ENCODE assay signal across 8 cellular contexts in the genomic region with DNA sequence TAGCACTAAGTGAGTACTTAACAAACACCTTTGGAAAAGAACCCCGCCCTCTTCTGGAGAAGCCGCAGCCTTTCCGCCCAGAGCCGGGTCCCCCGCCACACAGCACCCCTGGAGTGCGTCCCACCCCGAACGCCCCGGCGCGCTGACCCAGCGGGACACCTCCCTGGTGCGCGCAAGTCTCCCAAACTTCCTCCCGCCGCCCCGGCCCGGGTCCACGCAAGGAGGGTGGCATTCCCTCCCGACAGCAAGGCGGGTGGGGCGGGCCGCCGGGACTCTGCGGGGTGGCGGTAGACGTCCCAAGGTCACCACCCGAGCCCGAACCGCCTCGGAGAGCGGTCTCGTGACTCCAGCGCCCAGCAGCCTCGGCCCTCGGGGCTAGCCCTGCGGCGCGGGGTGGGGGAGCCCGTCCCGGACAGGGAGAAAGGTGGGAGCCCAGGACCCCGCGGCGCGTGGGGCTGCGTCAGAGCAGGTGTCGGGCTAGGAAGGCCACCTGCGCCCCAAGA. TPM values are rescaled to one million over a fixed set of nuclear protein-coding genes. Genes with fewer than 3 reads are reported as not detected.
DNase-seq lines count a peak whose midpoint lies in the region; ATAC-seq, FAIRE-seq and TF ChIP-seq lines count a peak whose summit lies in the region.

No MANE protein-coding gene starts in this region.

- FAIRE-seq in HTR-8/SVneo (lab: Jason Lieb, UNC), result no peak
- FAIRE-seq in HepG2 (lab: Jason Lieb, UNC), result no peak

- peaks cover 36% of the 10 kb centered on the region for H3K36me3 Mint-ChIP-seq in dendritic cell treated with granulocyte-macrophage colony-stimulating factor and Interleukin-4, amounts not matched to agents 40 ng/mL and 50 ng/mL, for 4 days (ENCODE audit: low read depth)

- peaks cover 25% of the 10 kb centered on the region for H3K27me3 ChIP-seq in WERI-Rb-1 (ENCODE audit: insufficient read depth, low read depth, severe bottlenecking)
- no peaks in the 10 kb centered on the region; a peak in 1 of 5 replicates for H3K27me3 ChIP-seq in HepG2 (ENCODE audit: control insufficient read depth in 1 of 2, insufficient read depth in 2 of 2, low read length in 2 of 2)

- TF ChIP-seq EP300 in HepG2 (IDR thresholded peaks at IDR 0.05; ENCODE audit: low read depth in 2 of 2, low read length in 2 of 2) (no peak), HepG2 (CRISPR knock-in tag; IDR thresholded peaks at IDR 0.05; ENCODE audit: borderline replicate concordance) (no peak)

- peak overlapping the region; percentile 90 for H3K4me3 ChIP-seq in WERI-Rb-1 (ENCODE audit: low read depth, low read length)
- H3K4me3 ChIP-seq in HepG2 (replicated peaks in 1 of 3; ENCODE audit: insufficient read depth in 1 of 3, low read depth in 2 of 3, low read length in 3 of 3), result peak overlapping the region; percentile 73 to 99 (median 96)

- peaks cover 75% of the 10 kb centered on the region for H3K4me1 Mint-ChIP-seq in dendritic cell treated with granulocyte-macrophage colony-stimulating factor and Interleukin-4, amounts not matched to agents 40 ng/mL and 50 ng/mL, for 4 days (ENCODE audit: low read depth)

- peak; percentile 46 for ATAC-seq in GM21528 (IDR thresholded peaks at IDR 0.05; ENCODE audit: low FRiP score, unreplicated experiment)
- peak; percentile 77 for ATAC-seq in HepG2

- intact Hi-C loops in dendritic cell treated with granulocyte-macrophage colony-stimulating factor and Interleukin-4, amounts not matched to agents 40 ng/mL and 50 ng/mL, for 4 days (cut with micrococcal nuclease), result no loop called here
- intact Hi-C loops in HepG2 (cut with micrococcal nuclease; ENCODE audit: unreplicated experiment), result loop anchor here (1.0 kb wide), 1 partner anchor 10 kb away; no protein-coding TSS in a partner anchor

- peak overlapping the region; percentile 81 for H3K4me2 ChIP-seq in HepG2 (ENCODE audit: low read depth, low read length)

- WGBS in HepG2 (ENCODE audit: low lambda C conversion rate), result 2% methylated on average over 24 of the region's 48 CpGs

- H3K4me1 ChIP-seq in HepG2 (ENCODE audit: insufficient read depth, low read length), result peaks cover 29% of the 10 kb centered on the region

- peaks cover 16% of the 10 kb centered on the region for H3K9me3 Mint-ChIP-seq in dendritic cell treated with granulocyte-macrophage colony-stimulating factor and Interleukin-4, amounts not matched to agents 40 ng/mL and 50 ng/mL, for 4 days

- CTCF ChIA-PET in HepG2 (lab: Yijun Ruan, JAX; ENCODE audit: low intra/inter-chr PET ratio, low total read pairs), result interaction anchor here (0.8 kb wide), 1 partner anchor 10 kb away, joined by 3 read pairs; no protein-coding TSS in a partner anchor

- peaks cover 29% of the 10 kb centered on the region for H4K20me1 ChIP-seq in HepG2 (ENCODE audit: insufficient read depth, low read length)

- no peaks in the 10 kb centered on the region for H3K27me3 Mint-ChIP-seq in dendritic cell treated with granulocyte-macrophage colony-stimulating factor and Interleukin-4, amounts not matched to agents 40 ng/mL and 50 ng/mL, for 4 days

- DNase-seq in GM03348 (ENCODE audit: low spot score), result peak; percentile 76
- peak; percentile 27 for DNase-seq in HTR-8/SVneo (ENCODE audit: insufficient read length, low spot score)
- peak; percentile 54 for DNase-seq in WERI-Rb-1
- peak; percentile 44 for DNase-seq in HepG2 (ENCODE audit: low spot score)
- DNase-seq in stimulated activated CD4-positive, alpha-beta T cell treated with anti-CD3 and anti-CD28 coated beads, Interleukin-4, amount 100 ng/mL, for 48 hours (ENCODE audit: low read depth in 2 of 2), result peak; percentile 15 to 17
- no peak for DNase-seq in NCI-H2029 treated with DMSO at 0.1 percent for 48 hours (lab: John Stamatoyannopoulos, UW)

- peaks cover 48% of the 10 kb centered on the region for H3K79me2 ChIP-seq in HepG2 (ENCODE audit: insufficient read depth, low read length)

- peak overlapping the region; percentile 91 for H3K4me3 Mint-ChIP-seq in dendritic cell treated with granulocyte-macrophage colony-stimulating factor and Interleukin-4, amounts not matched to agents 40 ng/mL and 50 ng/mL, for 4 days

- POLR2A ChIA-PET in HepG2 (lab: Yijun Ruan, JAX), result interaction anchor here (1.1 to 1.4 kb wide), 2 partner anchors 9 to 198 kb away, joined by 5 to 11 read pairs; a partner anchor contains a TSS

- H3K9me3 ChIP-seq in WERI-Rb-1 (ENCODE audit: severe bottlenecking), result no peaks in the 10 kb centered on the region
- no peaks in the 10 kb centered on the region for H3K9me3 ChIP-seq in HepG2 (ENCODE audit: low read length)

- H3K27ac ChIP-seq in WERI-Rb-1 (peak overlapping the region; percentile 48), HepG2 (ENCODE audit: extremely low read length, insufficient read depth, low read length) (peak overlapping the region; percentile 75)

- 0 out of 2 replicates have a peak, but pooled peaks have one; percentile 19 for TF ChIP-seq CTCF in WERI-Rb-1 (IDR thresholded peaks at IDR 0.05; ENCODE audit: low read depth, low read length)
- peak; percentile 52 for TF ChIP-seq CTCF in HepG2 (CRISPR knock-in tag; IDR thresholded peaks at IDR 0.05)

- in situ Hi-C loops in HepG2 (cut with HindIII; ENCODE audit: extremely low pct_ligation_motif_present, low pct_unique_long_range_greater_than_20kb), result no loop called here

- H3K36me3 ChIP-seq in WERI-Rb-1 (peaks cover 8% of the 10 kb centered on the region), HepG2 (replicated peaks in 1 of 2; ENCODE audit: control insufficient read depth in 1 of 2, insufficient read depth in 2 of 2, low read length in 2 of 2) (peaks cover 1 to 7% of the 10 kb centered on the region in 2 experiments; a peak in 2 of 5 replicates)

- no peak for TF ChIP-seq RAD21 in HepG2 (CRISPR knock-in tag; IDR thresholded peaks at IDR 0.05)

- H2AFZ ChIP-seq in HepG2 (ENCODE audit: low read length), result no peak overlapping the region

- no TSS peak for BruUV-seq in HepG2 (replicated peaks; lab: Mats Ljungman, UMichigan)

- TF ChIP-seq POLR2A in HepG2 (IDR thresholded peaks at IDR 0.05; ENCODE audit: insufficient read depth in 1 of 2, low read depth in 2 of 2, low read length in 2 of 2), result peak in 1 of 2 experiments; percentile 30; a peak in 1 of 4 replicates

- peak overlapping the region; percentile 88 for H3K9ac ChIP-seq in HepG2 (ENCODE audit: insufficient read depth, low read depth, low read length)

- peak overlapping the region; percentile 93 for H3K27ac Mint-ChIP-seq in dendritic cell treated with granulocyte-macrophage colony-stimulating factor and Interleukin-4, amounts not matched to agents 40 ng/mL and 50 ng/mL, for 4 days

TF ChIP-seq in HepG2, 621 proteins besides CTCF, POLR2A, EP300 and RAD21 (continues in another document):
- TF ChIP-seq KDM2A (CRISPR knock-in tag; IDR thresholded peaks at IDR 0.05; ENCODE audit: borderline replicate concordance, low read depth) (peak; percentile 72; the same call in 1 of the 2 replicates), HNRNPK (IDR thresholded peaks at IDR 0.05; ENCODE audit: low read depth, low read length, poor library complexity, severe bottlenecking) (peak; percentile 72), ZNF382 (CRISPR knock-in tag; IDR thresholded peaks at IDR 0.05; ENCODE audit: borderline replicate concordance) (no peak), PITX1 (CRISPR knock-in tag; IDR thresholded peaks at IDR 0.05) (peak; percentile 65), ZNF614 (CRISPR knock-in tag; IDR thresholded peaks at IDR 0.05; ENCODE audit: borderline replicate concordance) (0 out of 2 replicates have a peak, but pooled peaks have one; percentile 23), GATA4 (IDR thresholded peaks at IDR 0.05; ENCODE audit: borderline replicate concordance, low read depth) (no peak), ZNF431 (CRISPR knock-in tag; IDR thresholded peaks at IDR 0.05; ENCODE audit: borderline replicate concordance, low read depth) (0 out of 2 replicates have a peak, but pooled peaks have one; percentile 38), TGIF2 (CRISPR knock-in tag; IDR thresholded peaks at IDR 0.05) (no peak; the same call in 1 of the 2 replicates)
- TF ChIP-seq, protein P1, sequence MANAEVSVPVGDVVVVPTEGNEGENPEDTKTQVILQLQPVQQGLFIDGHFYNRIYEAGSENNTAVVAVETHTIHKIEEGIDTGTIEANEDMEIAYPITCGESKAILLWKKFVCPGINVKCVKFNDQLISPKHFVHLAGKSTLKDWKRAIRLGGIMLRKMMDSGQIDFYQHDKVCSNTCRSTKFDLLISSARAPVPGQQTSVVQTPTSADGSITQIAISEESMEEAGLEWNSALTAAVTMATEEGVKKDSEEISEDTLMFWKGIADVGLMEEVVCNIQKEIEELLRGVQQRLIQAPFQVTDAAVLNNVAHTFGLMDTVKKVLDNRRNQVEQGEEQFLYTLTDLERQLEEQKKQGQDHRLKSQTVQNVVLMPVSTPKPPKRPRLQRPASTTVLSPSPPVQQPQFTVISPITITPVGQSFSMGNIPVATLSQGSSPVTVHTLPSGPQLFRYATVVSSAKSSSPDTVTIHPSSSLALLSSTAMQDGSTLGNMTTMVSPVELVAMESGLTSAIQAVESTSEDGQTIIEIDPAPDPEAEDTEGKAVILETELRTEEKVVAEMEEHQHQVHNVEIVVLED (CRISPR knock-in tag; IDR thresholded peaks at IDR 0.05; ENCODE audit: borderline replicate concordance), result 0 out of 2 replicates have a peak, but pooled peaks have one; percentile 44

RNA-seq across cellular contexts. Expression of a gene that starts 0.6 kb away (rescaled TPM):
- total RNA-seq in HepG2 (2016; rRNA removed; fragmentation: Illumina TruSeq; extraction: Trizol), result 28.7 and 37.2 TPM in 2 replicates
- total RNA-seq in HepG2 (2016; cell fraction: cytosol; rRNA removed; fragmentation: Illumina TruSeq; extraction: Trizol; ENCODE audit: low read depth), result 4.8 and 7.0 TPM in 2 replicates
- total RNA-seq in HepG2 (2016; cell fraction: insoluble cytoplasmic fraction; rRNA removed; fragmentation: Illumina TruSeq; extraction: Trizol), result 29.0 and 39.3 TPM in 2 replicates
- total RNA-seq in HepG2 (2016; cell fraction: membrane; rRNA removed; fragmentation: Illumina TruSeq; extraction: Trizol), result 8.2 and 11.3 TPM in 2 replicates
- 89.0 and 99.4 TPM in 2 replicates for total RNA-seq in HepG2 (2016; cell fraction: nucleus; rRNA removed; fragmentation: Illumina TruSeq; extraction: Trizol)
- 53.2 and 58.5 TPM in 2 replicates for polyA plus RNA-seq in HepG2 (2011; rRNA removed)
- 11.3 and 14.8 TPM in 2 replicates for polyA plus RNA-seq in HepG2 (2011; cell fraction: cytosol; rRNA removed)
- polyA plus RNA-seq in HepG2 (2011; cell fraction: nucleus; rRNA removed), result 273 and 279 TPM in 2 replicates
- polyA plus RNA-seq in HepG2 (2012), result 43.0 and 43.1 TPM in 2 replicates
- polyA plus RNA-seq in HepG2 (2016; cell fraction: cytosol; fragmentation: Illumina TruSeq; extraction: Trizol; ENCODE audit: low read depth), result 1.2 and 1.5 TPM in 2 replicates
- polyA plus RNA-seq in HepG2 (2016; cell fraction: insoluble cytoplasmic fraction; fragmentation: Illumina TruSeq; extraction: Trizol; ENCODE audit: low read depth), result 18.5 and 21.6 TPM in 2 replicates
- polyA plus RNA-seq in HepG2 (2016; cell fraction: membrane; fragmentation: Illumina TruSeq; extraction: Trizol; ENCODE audit: low read depth), result 2.5 and 3.4 TPM in 2 replicates
- 177 and 193 TPM in 2 replicates for polyA plus RNA-seq in HepG2 (2016; cell fraction: nucleus; fragmentation: Illumina TruSeq; extraction: Trizol; ENCODE audit: insufficient read depth, low read depth)
- polyA minus RNA-seq in HepG2 (2011; rRNA and poly(A)+ RNA removed; ENCODE audit: low replicate concordance), result 12.3 and 25.2 TPM in 2 replicates
- polyA minus RNA-seq in HepG2 (2011; cell fraction: cytosol; rRNA and poly(A)+ RNA removed), result 11.3 and 12.0 TPM in 2 replicates
- polyA minus RNA-seq in HepG2 (2011; cell fraction: nucleus; rRNA and poly(A)+ RNA removed), result 141 and 162 TPM in 2 replicates
